Comparison of ENCODE assay signal across 8 cellular contexts in genomic region chr3:108602249-108602934, GRCh38. TPM values are rescaled to one million over a fixed set of nuclear protein-coding genes. Genes with fewer than 3 reads are reported as not detected.
A peak's percentile ranks its signal among the peaks of the same experiment; 100 is the strongest.
DNase-seq lines count a peak whose midpoint lies in the region; ATAC-seq and TF ChIP-seq lines count a peak whose summit lies in the region.

No MANE protein-coding gene starts in this region.

- dilution Hi-C loops in mammary epithelial cell (cut with HindIII; ENCODE audit: low sequenced_read_pairs) = no loop called here

- POLR2A ChIA-PET in PC-9 (lab: Charles Lee; ENCODE audit: unreplicated experiment) = no interaction called here

- H3K27me3 ChIP-seq in mammary epithelial cell (ENCODE audit: insufficient read depth, low read length) (no peaks in the 10 kb centered on the region), PC-9 (ENCODE audit: insufficient read depth, low read depth) (no peaks in the 10 kb centered on the region)

- H3K9me3 ChIP-seq in mammary epithelial cell (replicated peaks; ENCODE audit: insufficient read depth, low read length) (no peaks in the 10 kb centered on the region), PC-9 (ENCODE audit: insufficient read depth, low read depth) (no peaks in the 10 kb centered on the region)

- peak; percentile 76 for ATAC-seq in GM21619 (IDR thresholded peaks at IDR 0.05; ENCODE audit: unreplicated experiment)

- H3K4me3 ChIP-seq in mammary epithelial cell (replicated peaks in 1 of 3; ENCODE audit: insufficient read depth in 1 of 3, low read depth in 2 of 3, low read length in 3 of 3) (no peak overlapping the region), PC-9 (no peak overlapping the region)

- H3F3A ChIP-seq in PC-9 (ENCODE audit: insufficient read depth, low read depth) = no peaks in the 10 kb centered on the region

- peaks cover 4% of the 10 kb centered on the region for H3K4me1 ChIP-seq in mammary epithelial cell (ENCODE audit: insufficient read depth, low read length)
- H3K4me1 ChIP-seq in PC-9 (replicated peaks; ENCODE audit: insufficient read depth) = peaks cover 8% of the 10 kb centered on the region

- DNase-seq in ELF-1 (ENCODE audit: low read depth, low spot score) (peak; percentile 8), kidney tubule cell (ENCODE audit: low spot score) (peak; percentile 28), NCI-H2171 treated with DMSO at 0.1 percent for 48 hours (lab: John Stamatoyannopoulos, UW) (no peak), mammary epithelial cell (no peak), PC-9 (no peak), NCI-H1105 (lab: John Stamatoyannopoulos, UW) (no peak)
- peak; percentile 21 for DNase-seq in activated CD4-positive, alpha-beta T cell treated with anti-CD3 and anti-CD28 coated beads for 48 hours

- H3K4me2 ChIP-seq in mammary epithelial cell (ENCODE audit: insufficient read depth, low read depth, low read length) (no peak overlapping the region), PC-9 (no peak overlapping the region)

- 89% methylated on average over 5 of the region's 5 CpGs for WGBS in mammary epithelial cell (ENCODE audit: low coverage, missing lambda C conversion rate)

- H3K9ac ChIP-seq in mammary epithelial cell (ENCODE audit: insufficient read depth, low read length) = no peak overlapping the region

- no peak overlapping the region for H2AFZ ChIP-seq in mammary epithelial cell (ENCODE audit: low read depth, low read length)
- no peak overlapping the region for H2AFZ ChIP-seq in PC-9

- H3K36me3 ChIP-seq in mammary epithelial cell (ENCODE audit: insufficient read depth, low read length) (no peaks in the 10 kb centered on the region), PC-9 (ENCODE audit: low read depth) (no peaks in the 10 kb centered on the region)

- H3K9me2 ChIP-seq in PC-9 (ENCODE audit: insufficient read depth) = no peaks in the 10 kb centered on the region

- no TSS peak for BruUV-seq in mammary epithelial cell (replicated peaks; lab: Mats Ljungman, UMichigan)
- no TSS peak for BruUV-seq in PC-9 (replicated peaks; lab: Mats Ljungman, UMichigan)

- intact Hi-C loops in mammary epithelial cell (cut with micrococcal nuclease) = no loop called here
- intact Hi-C loops in PC-9 (cut with micrococcal nuclease; ENCODE audit: unreplicated experiment) = no loop called here

- CTCF ChIA-PET in mammary epithelial cell (lab: Charles Lee; ENCODE audit: low non-redundant PET) (no interaction called here), PC-9 (lab: Charles Lee) (no interaction called here)

- no peaks in the 10 kb centered on the region for H3K79me2 ChIP-seq in mammary epithelial cell (ENCODE audit: insufficient read depth, low read length)
- H3K79me2 ChIP-seq in PC-9 (ENCODE audit: low read depth) = no peaks in the 10 kb centered on the region

- in situ Hi-C loops in mammary epithelial cell (cut with MboI; ENCODE audit: low sequenced_read_pairs in 2 of 2) = no loop called here

- H3K27ac ChIP-seq in mammary epithelial cell (ENCODE audit: insufficient read depth, low read depth, low read length) (no peak overlapping the region), PC-9 (no peak overlapping the region)

- H4K20me1 ChIP-seq in mammary epithelial cell (ENCODE audit: insufficient read depth, low read length) (no peaks in the 10 kb centered on the region), PC-9 (ENCODE audit: insufficient read depth) (no peaks in the 10 kb centered on the region)

- TF ChIP-seq CTCF in mammary epithelial cell (conservative IDR thresholded peaks at IDR 0.05 in 1 of 2, IDR thresholded peaks at IDR 0.05 in 1 of 2; ENCODE audit: extremely low read depth in 1 of 2, insufficient read depth in 1 of 2, low read depth in 1 of 2, low read length in 2 of 2) (no peak), PC-9 (conservative IDR thresholded peaks at IDR 0.05) (no peak)

RNA-seq across cellular contexts. Expression of gene DZIP3, which starts 12.9 kb away (rescaled TPM):
- total RNA-seq in mammary epithelial cell = 1 to 10 TPM; 6.2 to 7.3 TPM
- 3.1 TPM for polyA plus RNA-seq in mammary epithelial cell
- 4.4 TPM for polyA minus RNA-seq in mammary epithelial cell
- 11.7 and 14.5 TPM in 2 replicates for total RNA-seq in PC-9 (2021)

RNA-seq across cellular contexts. Expression of gene CIP2A, which starts 13.2 kb away (rescaled TPM):
- total RNA-seq in mammary epithelial cell = 10 to 100 TPM in 1 of 2 donors, 1 to 10 TPM in 1; 6.8 to 24.0 TPM
- polyA plus RNA-seq in mammary epithelial cell = 12.3 TPM
- 33.6 TPM for polyA minus RNA-seq in mammary epithelial cell
- total RNA-seq in PC-9 (2021) = 40.6 and 41.1 TPM in 2 replicates

Comparison
In these comparisons a context has a peak if more than half of its experiments do, and no peak if none do; other contexts are left out.
1. DNase-seq: peak in ELF-1 (single experiment), activated CD4-positive, alpha-beta T cell treated with anti-CD3 and anti-CD28 coated beads for 48 hours (single experiment) and kidney tubule cell (single experiment); none in NCI-H2171 treated with DMSO at 0.1 percent for 48 hours (single experiment), mammary epithelial cell (single experiment), PC-9 (0 of 2) and NCI-H1105 (single experiment).